In genomic region chr17:43024407-43025289, GRCh38 we compare ENCODE assay signal across 8 cellular contexts. TPM values are rescaled to one million over a fixed set of nuclear protein-coding genes. Genes with fewer than 3 reads are reported as not detected.
DNase-seq lines count a peak whose midpoint lies in the region; ATAC-seq and TF ChIP-seq lines count a peak whose summit lies in the region.

RND2 (plus strand) TSS chr17:43025231; CDS start chr17:43025348, 117 bp downstream.

- intact Hi-C loops in PC-3 (cut with micrococcal nuclease) (loop anchor here (2.0 to 5.0 kb wide), 2 partner anchors 103 to 146 kb away; partner anchors contain the start of genes BRCA1 and NBR1), mucosa of descending colon (cut with DNase I, micrococcal nuclease) (no loop called here)

- peaks cover 5% of the 10 kb centered on the region for H3K4me1 ChIP-seq in PC-3 (ENCODE audit: insufficient read depth, low read length)
- H3K4me1 ChIP-seq in esophagus (ENCODE audit: control insufficient read depth in 2 of 2, insufficient read depth in 2 of 2, low read length in 1 of 2), result peaks cover 0 to 5% of the 10 kb centered on the region in 2 donors
- H3K4me1 ChIP-seq in mucosa of descending colon (ENCODE audit: low read depth), result peaks cover 18% of the 10 kb centered on the region

- H3K27me3 ChIP-seq in PC-3 (ENCODE audit: low read length) (no peaks in the 10 kb centered on the region), esophagus (ENCODE audit: control insufficient read depth in 1 of 2, insufficient read depth in 2 of 2, low read length in 2 of 2) (no peaks in the 10 kb centered on the region)

- ATAC-seq in PC-3, result peak; percentile 65
- ATAC-seq in mucosa of descending colon, result peak; percentile 69
- ATAC-seq in HG02763 (IDR thresholded peaks at IDR 0.05; ENCODE audit: unreplicated experiment), result no peak

- BruUV-seq in PC-3 (replicated peaks; lab: Mats Ljungman, UMichigan), result TSS peak; percentile 19

- no peaks in the 10 kb centered on the region for H3K9me3 Mint-ChIP-seq in activated T-cell treated with anti-CD3 and anti-CD28 coated beads, Interleukin-2, amount 50 U/mL, for 24 hours

- H3K27ac Mint-ChIP-seq in activated T-cell treated with anti-CD3 and anti-CD28 coated beads, Interleukin-2, amount 50 U/mL, for 24 hours, result peak within 1 kb of the TSS; percentile 90

- H3K9me2 ChIP-seq in PC-3 (replicated peaks; ENCODE audit: low read length), result no peaks in the 10 kb centered on the region

- peaks cover 13% of the 10 kb centered on the region; the same call in 1 of the 2 replicates for H3K79me2 ChIP-seq in PC-3 (ENCODE audit: low read length)

- H3K27me3 Mint-ChIP-seq in activated T-cell treated with anti-CD3 and anti-CD28 coated beads, Interleukin-2, amount 50 U/mL, for 24 hours, result peaks cover 2% of the 10 kb centered on the region

- H3K4me1 Mint-ChIP-seq in activated T-cell treated with anti-CD3 and anti-CD28 coated beads, Interleukin-2, amount 50 U/mL, for 24 hours (ENCODE audit: low read depth), result peaks cover 25% of the 10 kb centered on the region

- no peaks in the 10 kb centered on the region for H3K36me3 Mint-ChIP-seq in activated T-cell treated with anti-CD3 and anti-CD28 coated beads, Interleukin-2, amount 50 U/mL, for 24 hours (ENCODE audit: low read depth)

- WGBS in esophagus, 2 donors, result 0 to 1% methylated on average over 49 to 61 of the region's 61 CpGs

- CTCF ChIA-PET in PC-3 (lab: Charles Lee), result interaction anchor here (0.9 to 1.4 kb wide), 5 partner anchors 18 to 175 kb away, joined by 3 to 5 read pairs (median 4); partner anchors contain the start of genes IFI35 and RPL27

- H3K4me3 Mint-ChIP-seq in activated T-cell treated with anti-CD3 and anti-CD28 coated beads, Interleukin-2, amount 50 U/mL, for 24 hours, result peak within 1 kb of the TSS; percentile 85

- POLR2A ChIA-PET in PC-3 (lab: Charles Lee; ENCODE audit: unreplicated experiment), result interaction anchor here (1.0 to 1.2 kb wide), 2 partner anchors 27 to 147 kb away, joined by 3 to 5 read pairs; partner anchors contain the start of gene RPL27

- peak; percentile 63 for TF ChIP-seq CTCF in PC-3 (conservative IDR thresholded peaks at IDR 0.05; ENCODE audit: low read depth, low read length)
- TF ChIP-seq CTCF in mucosa of descending colon (IDR thresholded peaks at IDR 0.05), result peak; percentile 32

- H3K9ac ChIP-seq in PC-3 (ENCODE audit: low read length), result peak within 1 kb of the TSS; percentile 45

- peak within 1 kb of the TSS; percentile 81 for H3K4me2 ChIP-seq in PC-3 (ENCODE audit: low read length)

- no peaks in the 10 kb centered on the region for H4K20me1 ChIP-seq in PC-3 (ENCODE audit: low read length)

- H3K9me3 ChIP-seq in PC-3 (ENCODE audit: low read length) (no peaks in the 10 kb centered on the region), esophagus (ENCODE audit: control insufficient read depth in 2 of 2, insufficient read depth in 1 of 2, low read depth in 1 of 2, low read length in 1 of 2) (no peaks in the 10 kb centered on the region), mucosa of descending colon (no peaks in the 10 kb centered on the region)

- DNase-seq in GF-D8 (lab: John Stamatoyannopoulos, UW), result peak; percentile 79
- DNase-seq in Jurkat, Clone E6-1 (ENCODE audit: low read depth, low spot score), result peak; percentile 82
- peak; percentile 85 for DNase-seq in PC-3
- DNase-seq in activated T-cell treated with anti-CD3 and anti-CD28 coated beads, Interleukin-2, amount 50 U/mL, for 24 hours, result peak; percentile 86
- DNase-seq in mucosa of descending colon, result peak; percentile 81 to 84 (median 83)
- peak; percentile 57 to 73 for DNase-seq in stimulated activated CD8-positive, alpha-beta memory T cell treated with anti-CD3 and anti-CD28 coated beads, Interleukin-15, amount 100 ng/mL, for 48 hours (ENCODE audit: low read depth in 2 of 2)

- H3K27ac ChIP-seq in PC-3 (ENCODE audit: low read length) (no peak within 1 kb of the TSS), esophagus (ENCODE audit: low read depth in 2 of 2, low read length in 1 of 2) (peak within 1 kb of the TSS; percentile 57 to 62)

- peak within 1 kb of the TSS; percentile 73 for H3K4me3 ChIP-seq in Jurkat, Clone E6-1 (ENCODE audit: low read length)
- peak within 1 kb of the TSS; percentile 61 for H3K4me3 ChIP-seq in PC-3 (ENCODE audit: low read length)
- H3K4me3 ChIP-seq in esophagus (ENCODE audit: low read depth in 1 of 2, low read length in 2 of 2), result peak within 1 kb of the TSS; percentile 39 to 40
- no peak within 1 kb of the TSS for H3K4me3 ChIP-seq in mucosa of descending colon

- H2AFZ ChIP-seq in PC-3 (ENCODE audit: low read length), result peak within 1 kb of the TSS; percentile 89

- H3K36me3 ChIP-seq in PC-3 (ENCODE audit: low read depth, low read length) (no peaks in the 10 kb centered on the region), esophagus (ENCODE audit: control insufficient read depth in 2 of 2, insufficient read depth in 2 of 2, low read length in 1 of 2) (peaks cover 0 to 2% of the 10 kb centered on the region in 2 donors), mucosa of descending colon (ENCODE audit: low read depth) (no peaks in the 10 kb centered on the region)

- no peaks in the 10 kb centered on the region for H3F3A ChIP-seq in PC-3 (ENCODE audit: low read length, unreplicated experiment)

RNA-seq across cellular contexts. Expression of gene RND2, which starts in this region (rescaled TPM):
- polyA plus RNA-seq in Jurkat, Clone E6-1 (2012; ENCODE audit: insufficient read depth, insufficient read length), result 1.5 TPM
- total RNA-seq in PC-3 (2014; rRNA removed) (0.12 and 0.29 TPM in 2 replicates), mucosa of descending colon (1 to 10 TPM in 1 of 3 donors, under 1 TPM in 2; 0.09 to 7.2 (median 0.51) TPM)
- under 1 TPM; 0.53 to 0.54 TPM for polyA plus RNA-seq in esophagus

Comparison
In these comparisons a context has a peak if more than half of its experiments do, and no peak if none do; other contexts are left out.
1. Peak in DNase-seq, ATAC-seq, H3K4me3 ChIP-seq, H3K9ac ChIP-seq and H3K4me2 ChIP-seq in PC-3; RNA of the gene not detected or under 1 TPM.